In genomic region chr11:73787051-73787642, GRCh38 we compare ENCODE assay signal across 9 cellular contexts. TPM values are rescaled to one million over a fixed set of nuclear protein-coding genes. Genes with fewer than 3 reads are reported as not detected.
DNase-seq lines count a peak whose midpoint lies in the region; ATAC-seq, FAIRE-seq and TF ChIP-seq lines count a peak whose summit lies in the region.
"Had no signal": no experiment of that assay in that cellular context is flagged by ENCODE, and none has a peak within 500 bp of the region (broad histone marks: within the 10 kb centered on the region; RNA-seq: fewer than 3 reads in every experiment).

No MANE protein-coding gene starts in this region.

- peak; percentile 7 for DNase-seq in ACHN
- no peak for DNase-seq in bronchial epithelial cell (ENCODE audit: low read depth)
- DNase-seq in dermis blood vessel endothelial cell: no peak
- no peak for DNase-seq in activated CD4-positive, CD25-positive, alpha-beta regulatory T cell (lab: John Stamatoyannopoulos, UW)
- DNase-seq in NCI-H1417 treated with DMSO at 0.1 percent for 48 hours (lab: John Stamatoyannopoulos, UW): no peak

- in situ Hi-C loops in ACHN (cut with HindIII; ENCODE audit: low pct_ligation_motif_present, low pct_unique_long_range_greater_than_20kb, low sequenced_read_pairs): no loop called here

- H3K27ac ChIP-seq in KOPT-K1 (ENCODE audit: low read depth, low read length, poor library complexity, severe bottlenecking) (peak overlapping the region; percentile 96), muscle layer of duodenum (ENCODE audit: low read length) (peak overlapping the region; percentile 87)

- ATAC-seq in HG03521 (IDR thresholded peaks at IDR 0.05; ENCODE audit: unreplicated experiment): no peak

- no peaks in the 10 kb centered on the region for H3K27me3 ChIP-seq in bronchial epithelial cell (ENCODE audit: control insufficient read depth, insufficient read depth, low read length)
- no peaks in the 10 kb centered on the region for H3K27me3 ChIP-seq in muscle layer of duodenum (ENCODE audit: low read depth, low read length)

- H3K9me3 ChIP-seq in KOPT-K1 (ENCODE audit: insufficient read depth, low read length, poor library complexity, severe bottlenecking) (no peaks in the 10 kb centered on the region), muscle layer of duodenum (ENCODE audit: control insufficient read depth in 1 of 2, low read length in 2 of 2) (no peaks in the 10 kb centered on the region)

- peaks cover 5% of the 10 kb centered on the region; the same call in 1 of the 2 replicates for H3K36me3 ChIP-seq in KOPT-K1 (ENCODE audit: insufficient read depth, low read length)
- H3K36me3 ChIP-seq in bronchial epithelial cell (ENCODE audit: control insufficient read depth, insufficient read depth, low read length): no peaks in the 10 kb centered on the region
- H3K36me3 ChIP-seq in muscle layer of duodenum (ENCODE audit: control insufficient read depth in 1 of 2, insufficient read depth in 2 of 2, low read length in 2 of 2): no peaks in the 10 kb centered on the region

- H3K4me3 ChIP-seq in bronchial epithelial cell (ENCODE audit: low read depth, low read length): peak overlapping the region; percentile 83
- H3K4me3 ChIP-seq in muscle layer of duodenum (ENCODE audit: low read depth in 1 of 2, low read length in 2 of 2): peak overlapping the region; percentile 81 to 87

- FAIRE-seq in bronchial epithelial cell (lab: Jason Lieb, UNC): no peak
- FAIRE-seq: colon had no signal

- TF ChIP-seq CTCF in bronchial epithelial cell (IDR thresholded peaks at IDR 0.05; ENCODE audit: insufficient read depth, low read length, severe bottlenecking): no peak

- peaks cover 6 to 12% of the 10 kb centered on the region in 2 donors for H3K4me1 ChIP-seq in muscle layer of duodenum (ENCODE audit: control insufficient read depth in 1 of 2, insufficient read depth in 2 of 2, low read length in 2 of 2)

RNA-seq across cellular contexts. Expression of gene MRPL48, which starts 0.5 kb away (rescaled TPM):
- 37.1 and 49.3 TPM in 2 replicates for total RNA-seq in bronchial epithelial cell
- 24.3 and 30.4 TPM in 2 replicates for total RNA-seq in dermis blood vessel endothelial cell

RNA-seq across cellular contexts. Expression of gene RAB6A, which starts 26.3 kb away (rescaled TPM):
- total RNA-seq in bronchial epithelial cell (237 and 297 TPM in 2 replicates), dermis blood vessel endothelial cell (145 and 175 TPM in 2 replicates)
